Comparison of ENCODE assay signal across 1 cellular context in the genomic region with DNA sequence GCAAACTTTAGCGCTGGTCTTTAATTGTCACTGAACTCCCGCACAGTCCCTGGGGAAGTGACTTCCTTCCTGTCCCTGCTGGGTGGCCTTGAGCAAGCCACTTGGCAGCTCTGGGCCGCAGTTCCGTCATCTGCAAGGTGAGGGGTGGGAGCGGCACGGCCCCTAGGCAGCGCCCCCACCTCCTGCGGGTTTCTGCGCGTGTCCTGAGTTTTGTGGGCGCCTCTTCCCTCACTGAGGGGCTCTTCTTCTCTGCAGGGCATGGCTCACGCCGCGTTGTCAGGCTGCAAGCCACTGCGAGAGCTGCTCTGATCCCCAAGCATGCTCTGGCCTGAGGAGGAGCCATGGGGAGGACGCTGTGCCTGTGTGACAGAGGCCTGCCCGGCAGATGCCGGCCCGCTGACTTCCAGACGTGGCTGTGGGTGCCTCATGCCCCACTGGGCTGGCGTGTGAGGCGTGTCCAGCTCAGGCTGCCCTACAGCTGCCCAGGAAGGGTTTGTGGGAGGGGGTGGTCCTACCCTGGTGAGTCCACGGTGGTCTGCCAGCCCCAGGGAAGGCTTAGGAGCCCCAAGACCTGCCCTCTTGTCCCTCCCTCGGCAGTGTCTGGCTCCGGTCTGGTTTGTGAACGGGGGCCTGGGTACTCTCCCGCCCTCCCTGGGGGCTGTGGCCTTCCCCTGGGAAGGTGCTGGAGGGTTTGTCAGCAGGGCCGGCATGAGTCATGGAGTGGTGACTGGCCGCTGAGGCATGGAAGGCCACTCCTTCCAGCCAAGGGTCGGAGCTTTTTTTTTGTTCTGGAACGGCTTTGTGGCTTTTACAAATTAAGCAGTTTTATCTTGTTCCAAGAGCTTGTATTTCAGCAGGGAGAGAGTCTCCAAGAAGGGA.
TF ChIP-seq lines count a peak whose summit lies in the region.

No MANE protein-coding gene starts in this region.

TF ChIP-seq in K562, 482 proteins besides CTCF, POLR2A, EP300 and RAD21 (continued from another document and continues in another):
- TF ChIP-seq, protein P1, sequence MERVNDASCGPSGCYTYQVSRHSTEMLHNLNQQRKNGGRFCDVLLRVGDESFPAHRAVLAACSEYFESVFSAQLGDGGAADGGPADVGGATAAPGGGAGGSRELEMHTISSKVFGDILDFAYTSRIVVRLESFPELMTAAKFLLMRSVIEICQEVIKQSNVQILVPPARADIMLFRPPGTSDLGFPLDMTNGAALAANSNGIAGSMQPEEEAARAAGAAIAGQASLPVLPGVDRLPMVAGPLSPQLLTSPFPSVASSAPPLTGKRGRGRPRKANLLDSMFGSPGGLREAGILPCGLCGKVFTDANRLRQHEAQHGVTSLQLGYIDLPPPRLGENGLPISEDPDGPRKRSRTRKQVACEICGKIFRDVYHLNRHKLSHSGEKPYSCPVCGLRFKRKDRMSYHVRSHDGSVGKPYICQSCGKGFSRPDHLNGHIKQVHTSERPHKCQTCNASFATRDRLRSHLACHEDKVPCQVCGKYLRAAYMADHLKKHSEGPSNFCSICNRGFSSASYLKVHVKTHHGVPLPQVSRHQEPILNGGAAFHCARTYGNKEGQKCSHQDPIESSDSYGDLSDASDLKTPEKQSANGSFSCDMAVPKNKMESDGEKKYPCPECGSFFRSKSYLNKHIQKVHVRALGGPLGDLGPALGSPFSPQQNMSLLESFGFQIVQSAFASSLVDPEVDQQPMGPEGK (CRISPR knock-in tag; IDR thresholded peaks at IDR 0.05; ENCODE audit: borderline replicate concordance): no peak
- TF ChIP-seq MIER1 (IDR thresholded peaks at IDR 0.05; ENCODE audit: low read depth) (no peak), STAG1 (CRISPR knock-in tag; IDR thresholded peaks at IDR 0.05; ENCODE audit: borderline replicate concordance) (no peak), ZNF785 (CRISPR knock-in tag; IDR thresholded peaks at IDR 0.05) (no peak), SIN3A (IDR thresholded peaks at IDR 0.05; ENCODE audit: borderline replicate concordance in 2 of 2, control insufficient read depth in 1 of 2, low read depth in 2 of 2, low read length in 2 of 2) (0 out of 4 replicates have a peak, but pooled peaks of 1 of the 2 experiments have one; percentile 4), HOXB6 (CRISPR knock-in tag; IDR thresholded peaks at IDR 0.05; ENCODE audit: borderline replicate concordance) (no peak), GATAD2B (IDR thresholded peaks at IDR 0.05; ENCODE audit: borderline replicate concordance) (no peak), ZBTB1 (CRISPR knock-in tag; IDR thresholded peaks at IDR 0.05; ENCODE audit: borderline replicate concordance, low read depth) (no peak), ZNF778 (CRISPR knock-in tag; IDR thresholded peaks at IDR 0.05) (no peak), SAFB2 (IDR thresholded peaks at IDR 0.05; ENCODE audit: borderline replicate concordance, low read depth, low read length, severe bottlenecking) (no peak), ZNF282 (CRISPR knock-in tag; IDR thresholded peaks at IDR 0.05) (no peak), ZNF384 (IDR thresholded peaks at IDR 0.05; ENCODE audit: low read depth, low read length) (peak; percentile 91), HDGF (IDR thresholded peaks at IDR 0.05) (peak; percentile 48; the same call in 1 of the 2 replicates), ARID2 (IDR thresholded peaks at IDR 0.05) (no peak), ZNF561 (CRISPR knock-in tag; conservative IDR thresholded peaks at IDR 0.05) (no peak), TCF7L2 (IDR thresholded peaks at IDR 0.05; ENCODE audit: low read depth, low read length) (no peak), BMI1 (IDR thresholded peaks at IDR 0.05; ENCODE audit: low read length) (no peak), FOXA1 (IDR thresholded peaks at IDR 0.05; ENCODE audit: borderline replicate concordance) (no peak), ZKSCAN8 (CRISPR knock-in tag; IDR thresholded peaks at IDR 0.05) (no peak), CBX3 (IDR thresholded peaks at IDR 0.05; ENCODE audit: borderline replicate concordance in 1 of 2, low read length in 2 of 2) (no peak), PPARD (CRISPR knock-in tag; IDR thresholded peaks at IDR 0.05) (no peak), ZNF551 (CRISPR knock-in tag; IDR thresholded peaks at IDR 0.05) (no peak), JUN (IDR thresholded peaks at IDR 0.05; ENCODE audit: borderline replicate concordance, low read depth, low read length) (peak; percentile 94), JUN (CRISPR knock-in tag; IDR thresholded peaks at IDR 0.05; ENCODE audit: borderline replicate concordance) (no peak), ZNF75A (CRISPR knock-in tag; IDR thresholded peaks at IDR 0.05) (no peak), HNRNPLL (IDR thresholded peaks at IDR 0.05; ENCODE audit: low read depth, low read length, poor library complexity, severe bottlenecking) (no peak), CXXC5 (CRISPR knock-in tag; IDR thresholded peaks at IDR 0.05) (no peak), ETV6 (IDR thresholded peaks at IDR 0.05; ENCODE audit: borderline replicate concordance in 1 of 2, low read depth in 2 of 2, low read length in 1 of 2) (no peak), ETV6 (CRISPR knock-in tag; IDR thresholded peaks at IDR 0.05; ENCODE audit: borderline replicate concordance) (no peak), ZNF507 (tag; conservative IDR thresholded peaks at IDR 0.05) (no peak), TCF3 (CRISPR knock-in tag; IDR thresholded peaks at IDR 0.05) (no peak; the same call in 1 of the 2 replicates), NCOA6 (IDR thresholded peaks at IDR 0.05) (no peak), SRSF9 (IDR thresholded peaks at IDR 0.05; ENCODE audit: borderline replicate concordance, low read depth, low read length) (no peak), RHOXF2B (CRISPR knock-in tag; conservative IDR thresholded peaks at IDR 0.05) (no peak), TBP (optimal IDR thresholded peaks at IDR 0.05; ENCODE audit: low read depth, low read length) (no peak), EZH2 (IDR thresholded peaks at IDR 0.05; ENCODE audit: borderline replicate concordance, low read depth, low read length) (no peak), NRF1 (conservative IDR thresholded peaks at IDR 0.05 in 1 of 2, IDR thresholded peaks at IDR 0.05 in 1 of 2) (peak; percentile 22 to 43; a peak in 3 of 4 replicates), DACH1 (IDR thresholded peaks at IDR 0.05; ENCODE audit: partially characterized antibody) (no peak)
- TF ChIP-seq, protein P2, sequence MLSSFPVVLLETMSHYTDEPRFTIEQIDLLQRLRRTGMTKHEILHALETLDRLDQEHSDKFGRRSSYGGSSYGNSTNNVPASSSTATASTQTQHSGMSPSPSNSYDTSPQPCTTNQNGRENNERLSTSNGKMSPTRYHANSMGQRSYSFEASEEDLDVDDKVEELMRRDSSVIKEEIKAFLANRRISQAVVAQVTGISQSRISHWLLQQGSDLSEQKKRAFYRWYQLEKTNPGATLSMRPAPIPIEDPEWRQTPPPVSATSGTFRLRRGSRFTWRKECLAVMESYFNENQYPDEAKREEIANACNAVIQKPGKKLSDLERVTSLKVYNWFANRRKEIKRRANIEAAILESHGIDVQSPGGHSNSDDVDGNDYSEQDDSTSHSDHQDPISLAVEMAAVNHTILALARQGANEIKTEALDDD (IDR thresholded peaks at IDR 0.05): no peak
- TF ChIP-seq, protein P3, sequence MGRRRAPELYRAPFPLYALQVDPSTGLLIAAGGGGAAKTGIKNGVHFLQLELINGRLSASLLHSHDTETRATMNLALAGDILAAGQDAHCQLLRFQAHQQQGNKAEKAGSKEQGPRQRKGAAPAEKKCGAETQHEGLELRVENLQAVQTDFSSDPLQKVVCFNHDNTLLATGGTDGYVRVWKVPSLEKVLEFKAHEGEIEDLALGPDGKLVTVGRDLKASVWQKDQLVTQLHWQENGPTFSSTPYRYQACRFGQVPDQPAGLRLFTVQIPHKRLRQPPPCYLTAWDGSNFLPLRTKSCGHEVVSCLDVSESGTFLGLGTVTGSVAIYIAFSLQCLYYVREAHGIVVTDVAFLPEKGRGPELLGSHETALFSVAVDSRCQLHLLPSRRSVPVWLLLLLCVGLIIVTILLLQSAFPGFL (CRISPR knock-in tag; IDR thresholded peaks at IDR 0.05): no peak
- TF ChIP-seq, protein P4, sequence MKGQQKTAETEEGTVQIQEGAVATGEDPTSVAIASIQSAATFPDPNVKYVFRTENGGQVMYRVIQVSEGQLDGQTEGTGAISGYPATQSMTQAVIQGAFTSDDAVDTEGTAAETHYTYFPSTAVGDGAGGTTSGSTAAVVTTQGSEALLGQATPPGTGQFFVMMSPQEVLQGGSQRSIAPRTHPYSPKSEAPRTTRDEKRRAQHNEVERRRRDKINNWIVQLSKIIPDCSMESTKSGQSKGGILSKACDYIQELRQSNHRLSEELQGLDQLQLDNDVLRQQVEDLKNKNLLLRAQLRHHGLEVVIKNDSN (CRISPR knock-in tag; IDR thresholded peaks at IDR 0.05): no peak
- TF ChIP-seq, protein P5, sequence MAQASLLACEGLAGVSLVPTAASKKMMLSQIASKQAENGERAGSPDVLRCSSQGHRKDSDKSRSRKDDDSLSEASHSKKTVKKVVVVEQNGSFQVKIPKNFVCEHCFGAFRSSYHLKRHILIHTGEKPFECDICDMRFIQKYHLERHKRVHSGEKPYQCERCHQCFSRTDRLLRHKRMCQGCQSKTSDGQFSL (CRISPR knock-in tag; IDR thresholded peaks at IDR 0.05): no peak
- TF ChIP-seq, protein P5 (tag; IDR thresholded peaks at IDR 0.05): no peak
- TF ChIP-seq, protein P6, sequence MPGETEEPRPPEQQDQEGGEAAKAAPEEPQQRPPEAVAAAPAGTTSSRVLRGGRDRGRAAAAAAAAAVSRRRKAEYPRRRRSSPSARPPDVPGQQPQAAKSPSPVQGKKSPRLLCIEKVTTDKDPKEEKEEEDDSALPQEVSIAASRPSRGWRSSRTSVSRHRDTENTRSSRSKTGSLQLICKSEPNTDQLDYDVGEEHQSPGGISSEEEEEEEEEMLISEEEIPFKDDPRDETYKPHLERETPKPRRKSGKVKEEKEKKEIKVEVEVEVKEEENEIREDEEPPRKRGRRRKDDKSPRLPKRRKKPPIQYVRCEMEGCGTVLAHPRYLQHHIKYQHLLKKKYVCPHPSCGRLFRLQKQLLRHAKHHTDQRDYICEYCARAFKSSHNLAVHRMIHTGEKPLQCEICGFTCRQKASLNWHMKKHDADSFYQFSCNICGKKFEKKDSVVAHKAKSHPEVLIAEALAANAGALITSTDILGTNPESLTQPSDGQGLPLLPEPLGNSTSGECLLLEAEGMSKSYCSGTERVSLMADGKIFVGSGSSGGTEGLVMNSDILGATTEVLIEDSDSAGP (CRISPR knock-in tag; IDR thresholded peaks at IDR 0.05): no peak
- TF ChIP-seq, protein P7, sequence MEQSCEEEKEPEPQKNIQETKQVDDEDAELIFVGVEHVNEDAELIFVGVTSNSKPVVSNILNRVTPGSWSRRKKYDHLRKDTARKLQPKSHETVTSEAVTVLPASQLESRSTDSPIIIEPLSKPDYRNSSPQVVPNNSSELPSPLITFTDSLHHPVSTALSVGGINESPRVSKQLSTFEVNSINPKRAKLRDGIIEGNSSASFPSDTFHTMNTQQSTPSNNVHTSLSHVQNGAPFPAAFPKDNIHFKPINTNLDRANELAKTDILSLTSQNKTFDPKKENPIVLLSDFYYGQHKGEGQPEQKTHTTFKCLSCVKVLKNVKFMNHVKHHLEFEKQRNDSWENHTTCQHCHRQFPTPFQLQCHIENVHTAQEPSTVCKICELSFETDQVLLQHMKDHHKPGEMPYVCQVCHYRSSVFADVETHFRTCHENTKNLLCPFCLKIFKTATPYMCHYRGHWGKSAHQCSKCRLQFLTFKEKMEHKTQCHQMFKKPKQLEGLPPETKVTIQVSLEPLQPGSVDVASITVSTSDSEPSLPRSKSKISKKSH (CRISPR knock-in tag; IDR thresholded peaks at IDR 0.05): no peak
- TF ChIP-seq, protein P8, sequence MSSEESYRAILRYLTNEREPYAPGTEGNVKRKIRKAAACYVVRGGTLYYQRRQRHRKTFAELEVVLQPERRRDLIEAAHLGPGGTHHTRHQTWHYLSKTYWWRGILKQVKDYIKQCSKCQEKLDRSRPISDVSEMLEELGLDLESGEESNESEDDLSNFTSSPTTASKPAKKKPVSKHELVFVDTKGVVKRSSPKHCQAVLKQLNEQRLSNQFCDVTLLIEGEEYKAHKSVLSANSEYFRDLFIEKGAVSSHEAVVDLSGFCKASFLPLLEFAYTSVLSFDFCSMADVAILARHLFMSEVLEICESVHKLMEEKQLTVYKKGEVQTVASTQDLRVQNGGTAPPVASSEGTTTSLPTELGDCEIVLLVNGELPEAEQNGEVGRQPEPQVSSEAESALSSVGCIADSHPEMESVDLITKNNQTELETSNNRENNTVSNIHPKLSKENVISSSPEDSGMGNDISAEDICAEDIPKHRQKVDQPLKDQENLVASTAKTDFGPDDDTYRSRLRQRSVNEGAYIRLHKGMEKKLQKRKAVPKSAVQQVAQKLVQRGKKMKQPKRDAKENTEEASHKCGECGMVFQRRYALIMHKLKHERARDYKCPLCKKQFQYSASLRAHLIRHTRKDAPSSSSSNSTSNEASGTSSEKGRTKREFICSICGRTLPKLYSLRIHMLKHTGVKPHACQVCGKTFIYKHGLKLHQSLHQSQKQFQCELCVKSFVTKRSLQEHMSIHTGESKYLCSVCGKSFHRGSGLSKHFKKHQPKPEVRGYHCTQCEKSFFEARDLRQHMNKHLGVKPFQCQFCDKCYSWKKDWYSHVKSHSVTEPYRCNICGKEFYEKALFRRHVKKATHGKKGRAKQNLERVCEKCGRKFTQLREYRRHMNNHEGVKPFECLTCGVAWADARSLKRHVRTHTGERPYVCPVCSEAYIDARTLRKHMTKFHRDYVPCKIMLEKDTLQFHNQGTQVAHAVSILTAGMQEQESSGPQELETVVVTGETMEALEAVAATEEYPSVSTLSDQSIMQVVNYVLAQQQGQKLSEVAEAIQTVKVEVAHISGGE (CRISPR knock-in tag; IDR thresholded peaks at IDR 0.05): no peak
- TF ChIP-seq, protein P9, sequence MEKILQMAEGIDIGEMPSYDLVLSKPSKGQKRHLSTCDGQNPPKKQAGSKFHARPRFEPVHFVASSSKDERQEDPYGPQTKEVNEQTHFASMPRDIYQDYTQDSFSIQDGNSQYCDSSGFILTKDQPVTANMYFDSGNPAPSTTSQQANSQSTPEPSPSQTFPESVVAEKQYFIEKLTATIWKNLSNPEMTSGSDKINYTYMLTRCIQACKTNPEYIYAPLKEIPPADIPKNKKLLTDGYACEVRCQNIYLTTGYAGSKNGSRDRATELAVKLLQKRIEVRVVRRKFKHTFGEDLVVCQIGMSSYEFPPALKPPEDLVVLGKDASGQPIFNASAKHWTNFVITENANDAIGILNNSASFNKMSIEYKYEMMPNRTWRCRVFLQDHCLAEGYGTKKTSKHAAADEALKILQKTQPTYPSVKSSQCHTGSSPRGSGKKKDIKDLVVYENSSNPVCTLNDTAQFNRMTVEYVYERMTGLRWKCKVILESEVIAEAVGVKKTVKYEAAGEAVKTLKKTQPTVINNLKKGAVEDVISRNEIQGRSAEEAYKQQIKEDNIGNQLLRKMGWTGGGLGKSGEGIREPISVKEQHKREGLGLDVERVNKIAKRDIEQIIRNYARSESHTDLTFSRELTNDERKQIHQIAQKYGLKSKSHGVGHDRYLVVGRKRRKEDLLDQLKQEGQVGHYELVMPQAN (IDR thresholded peaks at IDR 0.05; ENCODE audit: borderline replicate concordance): peak; percentile 30; the same call in 1 of the 2 replicates
